ENCODE assay signal across 21 cellular contexts in genomic region chr6:104284872-104285271, GRCh38.
DNase-seq lines count a peak whose midpoint lies in the region; ATAC-seq, FAIRE-seq and TF ChIP-seq lines count a peak whose summit lies in the region.
"Had no signal": no experiment of that assay in that cellular context is flagged by ENCODE, and none has a peak within 500 bp of the region (broad histone marks: within the 10 kb centered on the region; RNA-seq: fewer than 3 reads in every experiment).

No MANE protein-coding gene starts in this region.

- H3K27ac ChIP-seq in HepG2 (ENCODE audit: extremely low read length, insufficient read depth, low read length) (no peak overlapping the region), right lobe of liver (no peak overlapping the region), SK-N-MC (peak overlapping the region; percentile 71; the same call in 1 of the 2 replicates), lower lobe of right lung (no peak overlapping the region)
- H3K27ac ChIP-seq: 22Rv1, A549, C4-2B had no signal

- DNase-seq in HepG2 (ENCODE audit: low spot score) (no peak), right lobe of liver (no peak), SK-N-MC (ENCODE audit: low read depth, low spot score) (no peak), lower lobe of right lung (no peak), Ammon's horn (ENCODE audit: low spot score) (no peak), AML-193 (lab: John Stamatoyannopoulos, UW) (no peak)
- DNase-seq: Caco-2; Calu3; CD4-positive, alpha-beta T cell; CD8-positive, alpha-beta T cell; GF-D8 had no signal

- intact Hi-C loops in HepG2 (cut with micrococcal nuclease; ENCODE audit: unreplicated experiment) (no loop called here), right lobe of liver (cut with DNase I) (no loop called here), lower lobe of right lung (cut with DNase I) (no loop called here)

- WGBS in HepG2 (ENCODE audit: low lambda C conversion rate) = 2% methylated on average over 4 of the region's 4 CpGs
- WGBS in right lobe of liver (ENCODE audit: insufficient coverage, low coverage, low lambda C conversion rate, missing lambda C conversion rate) = 45% methylated on average over 4 of the region's 4 CpGs

- H3K36me3 ChIP-seq in HepG2 (replicated peaks in 1 of 2; ENCODE audit: control insufficient read depth in 1 of 2, insufficient read depth in 2 of 2, low read length in 2 of 2) = no peaks in the 10 kb centered on the region
- H3K36me3 ChIP-seq in right lobe of liver = no peaks in the 10 kb centered on the region
- peaks cover 26% of the 10 kb centered on the region for H3K36me3 ChIP-seq in SK-N-MC (ENCODE audit: insufficient read depth, low read length)
- H3K36me3 ChIP-seq in lower lobe of right lung = no peaks in the 10 kb centered on the region
- H3K36me3 ChIP-seq: BLaER1 treated with 17β-estradiol and CSF1 and Interleukin-3, amounts not matched to agents 10 nM and 100 nM had no signal

- H3K4me1 ChIP-seq in HepG2 (ENCODE audit: insufficient read depth, low read length) = no peaks in the 10 kb centered on the region
- no peaks in the 10 kb centered on the region for H3K4me1 ChIP-seq in right lobe of liver
- no peaks in the 10 kb centered on the region for H3K4me1 ChIP-seq in lower lobe of right lung
- H3K4me1 ChIP-seq: A549 had no signal

- no peaks in the 10 kb centered on the region for H3K79me2 ChIP-seq in HepG2 (ENCODE audit: insufficient read depth, low read length)

- no peaks in the 10 kb centered on the region for H3K9me3 ChIP-seq in HepG2 (ENCODE audit: low read length)
- H3K9me3 ChIP-seq in right lobe of liver = no peaks in the 10 kb centered on the region
- no peaks in the 10 kb centered on the region for H3K9me3 ChIP-seq in SK-N-MC (ENCODE audit: low read depth, low read length)
- H3K9me3 ChIP-seq in lower lobe of right lung = no peaks in the 10 kb centered on the region
- H3K9me3 ChIP-seq: A549; BLaER1 treated with 17β-estradiol and CSF1 and Interleukin-3, amounts not matched to agents 10 nM and 100 nM; Caco-2 had no signal

- H2AFZ ChIP-seq in HepG2 (ENCODE audit: low read length) = no peak overlapping the region

- in situ Hi-C loops in HepG2 (cut with HindIII; ENCODE audit: extremely low pct_ligation_motif_present, low pct_unique_long_range_greater_than_20kb) = no loop called here

- H3K4me3 ChIP-seq in HepG2 (replicated peaks in 1 of 3; ENCODE audit: insufficient read depth in 1 of 3, low read depth in 2 of 3, low read length in 3 of 3) (no peak overlapping the region), right lobe of liver (no peak overlapping the region), SK-N-MC (no peak overlapping the region), lower lobe of right lung (no peak overlapping the region)
- H3K4me3 ChIP-seq: A549; BLaER1 treated with 17β-estradiol and CSF1 and Interleukin-3, amounts not matched to agents 10 nM and 100 nM had no signal

- H3K9ac ChIP-seq in HepG2 (ENCODE audit: insufficient read depth, low read depth, low read length) (no peak overlapping the region), SK-N-MC (ENCODE audit: insufficient read length) (no peak overlapping the region)

- TF ChIP-seq EP300 in HepG2 (IDR thresholded peaks at IDR 0.05; ENCODE audit: low read depth in 2 of 2, low read length in 2 of 2) = no peak
- TF ChIP-seq EP300 in HepG2 (CRISPR knock-in tag; IDR thresholded peaks at IDR 0.05; ENCODE audit: borderline replicate concordance) = no peak

- ATAC-seq in HepG2 = no peak
- ATAC-seq in right lobe of liver = no peak
- ATAC-seq in lower lobe of right lung = peak; percentile 23 to 59
- ATAC-seq in GM21367 (IDR thresholded peaks at IDR 0.05; ENCODE audit: unreplicated experiment) = no peak
- ATAC-seq: A549; CD8-positive, alpha-beta T cell had no signal

- TF ChIP-seq CTCF in HepG2 (CRISPR knock-in tag; IDR thresholded peaks at IDR 0.05) (no peak), right lobe of liver (IDR thresholded peaks at IDR 0.05) (no peak), lower lobe of right lung (IDR thresholded peaks at IDR 0.05) (no peak)

- TF ChIP-seq POLR2A in HepG2 (IDR thresholded peaks at IDR 0.05; ENCODE audit: insufficient read depth in 1 of 2, low read depth in 2 of 2, low read length in 2 of 2) (no peak), right lobe of liver (IDR thresholded peaks at IDR 0.05) (no peak)

- POLR2A ChIA-PET in HepG2 (lab: Yijun Ruan, JAX) = no interaction called here

- no peak for FAIRE-seq in HepG2 (lab: Jason Lieb, UNC)
- FAIRE-seq: A549, D721Med, G401.6, GM12891, GM18507, GM19239 had no signal

- no TSS peak for BruUV-seq in HepG2 (replicated peaks; lab: Mats Ljungman, UMichigan)

- H3K4me2 ChIP-seq in HepG2 (ENCODE audit: low read depth, low read length) = no peak overlapping the region
- H3K4me2 ChIP-seq: A549 had no signal

- TF ChIP-seq RAD21 in HepG2 (CRISPR knock-in tag; IDR thresholded peaks at IDR 0.05) = no peak

- H3K27me3 ChIP-seq in HepG2 (ENCODE audit: control insufficient read depth in 1 of 2, insufficient read depth in 2 of 2, low read length in 2 of 2) (no peaks in the 10 kb centered on the region; a peak in 1 of 5 replicates), right lobe of liver (no peaks in the 10 kb centered on the region), lower lobe of right lung (ENCODE audit: low read depth) (no peaks in the 10 kb centered on the region)
- H3K27me3 ChIP-seq: BLaER1 treated with 17β-estradiol and CSF1 and Interleukin-3, amounts not matched to agents 10 nM and 100 nM had no signal

- no peaks in the 10 kb centered on the region for H4K20me1 ChIP-seq in HepG2 (ENCODE audit: insufficient read depth, low read length)
- H4K20me1 ChIP-seq: BLaER1 treated with 17β-estradiol and CSF1 and Interleukin-3, amounts not matched to agents 10 nM and 100 nM had no signal

- CTCF ChIA-PET in HepG2 (lab: Yijun Ruan, JAX; ENCODE audit: low intra/inter-chr PET ratio, low total read pairs) = no interaction called here

TF ChIP-seq in HepG2, 621 proteins besides CTCF, POLR2A, EP300 and RAD21:
- TF ChIP-seq NPAS2 (CRISPR knock-in tag; IDR thresholded peaks at IDR 0.05; ENCODE audit: borderline replicate concordance) (no peak), CREB1 (IDR thresholded peaks at IDR 0.05) (0 out of 2 replicates have a peak, but pooled peaks have one; percentile 12), CREB1 (CRISPR knock-in tag; IDR thresholded peaks at IDR 0.05) (no peak), TP53 (CRISPR knock-in tag; conservative IDR thresholded peaks at IDR 0.05) (no peak), NR2F2 (IDR thresholded peaks at IDR 0.05; ENCODE audit: borderline replicate concordance, low read depth) (no peak), MAFF (IDR thresholded peaks at IDR 0.05; ENCODE audit: low read depth, low read length) (peak; percentile 22; the same call in 1 of the 2 replicates), YEATS4 (CRISPR knock-in tag; IDR thresholded peaks at IDR 0.05; ENCODE audit: borderline replicate concordance) (no peak), MAFK (conservative IDR thresholded peaks at IDR 0.05 in 1 of 2, IDR thresholded peaks at IDR 0.05 in 1 of 2; ENCODE audit: low read length in 2 of 2) (peak in 1 of 2 experiments; percentile 44; a peak in 2 of 4 replicates)

Comparison
In these comparisons a context has a peak if more than half of its experiments do, and no peak if none do; other contexts are left out.
1. ATAC-seq: peak in lower lobe of right lung (2 of 2); none in HepG2 (single experiment), right lobe of liver (0 of 4) and GM21367 (single experiment).